In genomic region chr21:43794311-43794710, GRCh38 we compare ENCODE assay signal across 16 cellular contexts. TPM values are rescaled to one million over a fixed set of nuclear protein-coding genes. Genes with fewer than 3 reads are reported as not detected.
DNase-seq lines count a peak whose midpoint lies in the region; ATAC-seq and TF ChIP-seq lines count a peak whose summit lies in the region.
"Had no signal": no experiment of that assay in that cellular context is flagged by ENCODE, and none has a peak within 500 bp of the region (broad histone marks: within the 10 kb centered on the region; RNA-seq: fewer than 3 reads in every experiment).

No MANE protein-coding gene starts in this region.

- H2AK5ac ChIP-seq in mesenchymal stem cell (ENCODE audit: low read length, severe bottlenecking), result no peak overlapping the region

- no peak overlapping the region for H3K23ac ChIP-seq in mesenchymal stem cell (ENCODE audit: low read length in 2 of 2)

- CTCF ChIA-PET in RWPE1 (lab: Yijun Ruan, JAX), result no interaction called here
- CTCF ChIA-PET in PC-3 (lab: Charles Lee), result no interaction called here

- no peaks in the 10 kb centered on the region for H3F3A ChIP-seq in PC-3 (ENCODE audit: low read length, unreplicated experiment)

- 0 out of 2 replicates have a peak overlapping the region, but pooled peaks have one; percentile 1 for H3K27ac ChIP-seq in RWPE1
- no peak overlapping the region for H3K27ac ChIP-seq in mesenchymal stem cell (ENCODE audit: low read length, poor library complexity, severe bottlenecking)
- no peak overlapping the region for H3K27ac ChIP-seq in PC-3 (ENCODE audit: low read length)
- H3K27ac ChIP-seq: BLaER1 treated with 17β-estradiol and CSF1 and Interleukin-3, amounts not matched to agents 10 nM and 100 nM had no signal

- H2BK15ac ChIP-seq in mesenchymal stem cell (ENCODE audit: low read depth, poor library complexity, severe bottlenecking), result peak overlapping the region; percentile 3

- H4K20me1 ChIP-seq in PC-3 (ENCODE audit: low read length), result peaks cover 33% of the 10 kb centered on the region

- H2BK5ac ChIP-seq in mesenchymal stem cell (ENCODE audit: low read depth, low read length, poor library complexity, severe bottlenecking), result no peak overlapping the region

- ATAC-seq in HG03159 (IDR thresholded peaks at IDR 0.05; ENCODE audit: unreplicated experiment) (no peak), PC-3 (no peak)
- ATAC-seq: CD8-positive, alpha-beta T cell; GM23338; HCT116 had no signal

- H3K9me2 ChIP-seq in PC-3 (replicated peaks; ENCODE audit: low read length), result no peaks in the 10 kb centered on the region

- H2BK12ac ChIP-seq in mesenchymal stem cell (ENCODE audit: low read length in 2 of 2), result no peak overlapping the region

- 97% methylated on average over 12 of the region's 12 CpGs for WGBS in mesenchymal stem cell

- H4K8ac ChIP-seq in mesenchymal stem cell (ENCODE audit: low read length), result no peak overlapping the region

- H3K79me2 ChIP-seq in PC-3 (ENCODE audit: low read length), result peaks cover 70% of the 10 kb centered on the region

- H2AFZ ChIP-seq in mesenchymal stem cell (ENCODE audit: low read depth, low read length) (no peak overlapping the region), PC-3 (ENCODE audit: low read length) (no peak overlapping the region)
- H2AFZ ChIP-seq: GM23338 had no signal

- BruUV-seq in PC-3 (replicated peaks; lab: Mats Ljungman, UMichigan), result no TSS peak

- H3K4me2 ChIP-seq in mesenchymal stem cell (ENCODE audit: low read length, poor library complexity, severe bottlenecking) (no peak overlapping the region), PC-3 (ENCODE audit: low read length) (no peak overlapping the region)
- H3K4me2 ChIP-seq: BLaER1 treated with 17β-estradiol and CSF1 and Interleukin-3, amounts not matched to agents 10 nM and 100 nM; GM23338 had no signal

- H4K91ac ChIP-seq in mesenchymal stem cell (ENCODE audit: low read length), result peak overlapping the region; percentile 22

- intact Hi-C loops in PC-3 (cut with micrococcal nuclease), result no loop called here

- POLR2A ChIA-PET in RWPE1 (lab: Yijun Ruan, JAX; ENCODE audit: low non-redundant PET) (no interaction called here), PC-3 (lab: Charles Lee; ENCODE audit: unreplicated experiment) (no interaction called here)

- peak; percentile 61 for DNase-seq in activated effector memory CD4-positive, alpha-beta T cell treated with anti-CD3 and anti-CD28 coated beads, Interleukin-2, amount 50 U/mL, for 16 hours
- no peak for DNase-seq in activated effector memory CD4-positive, alpha-beta T cell treated with Interleukin-2 at 50 U/mL for 16 hours
- DNase-seq in H7 (peak; percentile 32), RWPE1 (ENCODE audit: low spot score) (no peak), mesenchymal stem cell (no peak), OCI-M1 (lab: John Stamatoyannopoulos, UW) (no peak), PC-3 (no peak)
- DNase-seq: 8988T; Calu3; CD8-positive, alpha-beta T cell; DMS79 treated with DMSO at 0.1 percent for 48 hours; GF-D8 had no signal

- peaks cover 17% of the 10 kb centered on the region for H3K4me1 ChIP-seq in mesenchymal stem cell (ENCODE audit: control insufficient read depth, insufficient read depth, low read depth, low read length)
- peaks cover 9% of the 10 kb centered on the region for H3K4me1 ChIP-seq in PC-3 (ENCODE audit: insufficient read depth, low read length)

- no peak overlapping the region for H3K14ac ChIP-seq in mesenchymal stem cell (ENCODE audit: low read length in 2 of 2)

- peaks cover 66% of the 10 kb centered on the region for H3K36me3 ChIP-seq in H7 (replicated peaks; ENCODE audit: control insufficient read depth, insufficient read depth, low read length)
- peaks cover 80 to 83% of the 10 kb centered on the region in 2 experiments for H3K36me3 ChIP-seq in mesenchymal stem cell (ENCODE audit: control insufficient read depth in 1 of 2, insufficient read depth in 2 of 2, low read depth in 1 of 2, low read length in 2 of 2)
- peaks cover 84% of the 10 kb centered on the region for H3K36me3 ChIP-seq in PC-3 (ENCODE audit: low read depth, low read length)

- no peak overlapping the region for H3K4me3 ChIP-seq in H7 (ENCODE audit: insufficient read depth, low read depth, low read length)
- H3K4me3 ChIP-seq in mesenchymal stem cell (ENCODE audit: insufficient read depth in 1 of 2, low read depth in 1 of 2, low read length in 2 of 2), result no peak overlapping the region
- H3K4me3 ChIP-seq in PC-3 (ENCODE audit: low read length), result no peak overlapping the region
- H3K4me3 ChIP-seq: BLaER1 treated with 17β-estradiol and CSF1 and Interleukin-3, amounts not matched to agents 10 nM and 100 nM; GM23338 had no signal

- no peak overlapping the region for H3K18ac ChIP-seq in mesenchymal stem cell (ENCODE audit: low read depth in 1 of 2, low read length in 2 of 2)

- H3K9ac ChIP-seq in mesenchymal stem cell (ENCODE audit: low read length) (no peak overlapping the region), PC-3 (ENCODE audit: low read length) (no peak overlapping the region)

- H3K27me3 ChIP-seq in H7 (ENCODE audit: control insufficient read depth, insufficient read depth, low read length), result no peaks in the 10 kb centered on the region
- H3K27me3 ChIP-seq in mesenchymal stem cell (ENCODE audit: control insufficient read depth in 1 of 2, insufficient read depth in 1 of 2, low read length in 2 of 2), result no peaks in the 10 kb centered on the region
- no peaks in the 10 kb centered on the region for H3K27me3 ChIP-seq in PC-3 (ENCODE audit: low read length)
- H3K27me3 ChIP-seq: BLaER1 treated with 17β-estradiol and CSF1 and Interleukin-3, amounts not matched to agents 10 nM and 100 nM had no signal

- TF ChIP-seq CTCF in RWPE1 (conservative IDR thresholded peaks at IDR 0.05; ENCODE audit: low read depth), result no peak
- no peak for TF ChIP-seq CTCF in PC-3 (conservative IDR thresholded peaks at IDR 0.05; ENCODE audit: low read depth, low read length)

- no peak overlapping the region for H2BK120ac ChIP-seq in mesenchymal stem cell (ENCODE audit: low read depth, low read length)

- peaks cover 60% of the 10 kb centered on the region for H3K79me1 ChIP-seq in mesenchymal stem cell (replicated peaks; ENCODE audit: low read length, poor library complexity, severe bottlenecking)

- H3K9me3 ChIP-seq in mesenchymal stem cell (ENCODE audit: control insufficient read depth, low read length) (no peaks in the 10 kb centered on the region), PC-3 (ENCODE audit: low read length) (no peaks in the 10 kb centered on the region)
- H3K9me3 ChIP-seq: BLaER1 treated with 17β-estradiol and CSF1 and Interleukin-3, amounts not matched to agents 10 nM and 100 nM had no signal

- H3K4ac ChIP-seq in mesenchymal stem cell (ENCODE audit: low read depth in 1 of 2, low read length in 2 of 2), result no peak overlapping the region

RNA-seq across cellular contexts. Expression of gene RRP1, which starts 4.9 kb away (rescaled TPM):
- 43.5 and 45.7 TPM in 2 replicates for total RNA-seq in H7 (2014; rRNA removed; shearing (Covaris generic))
- polyA plus RNA-seq in mesenchymal stem cell (2013, experiment 1 of 2), result 14.5 TPM
- 14.1 TPM for polyA plus RNA-seq in mesenchymal stem cell (2013, experiment 2 of 2)
- total RNA-seq in PC-3 (2014; rRNA removed), result 76.4 and 96.6 TPM in 2 replicates

RNA-seq across cellular contexts. Expression of gene CSTB, which starts 18.2 kb away (rescaled TPM):
- total RNA-seq in H7 (2014; rRNA removed; shearing (Covaris generic)), result 28.5 and 29.6 TPM in 2 replicates
- polyA plus RNA-seq in mesenchymal stem cell (2013, experiment 1 of 2), result 276 TPM
- 282 TPM for polyA plus RNA-seq in mesenchymal stem cell (2013, experiment 2 of 2)
- total RNA-seq in PC-3 (2014; rRNA removed), result 99.2 and 151 TPM in 2 replicates

Comparison
In these comparisons a context has a peak if more than half of its experiments do, and no peak if none do; other contexts are left out.
1. DNase-seq: peak in activated effector memory CD4-positive, alpha-beta T cell treated with anti-CD3 and anti-CD28 coated beads, Interleukin-2, amount 50 U/mL, for 16 hours (single experiment) and H7 (single experiment); none in activated effector memory CD4-positive, alpha-beta T cell treated with Interleukin-2 at 50 U/mL for 16 hours (single experiment), RWPE1 (single experiment), mesenchymal stem cell (single experiment), OCI-M1 (single experiment) and PC-3 (single experiment).